26 cellular contexts compared by ENCODE assay signal in the genomic region with DNA sequence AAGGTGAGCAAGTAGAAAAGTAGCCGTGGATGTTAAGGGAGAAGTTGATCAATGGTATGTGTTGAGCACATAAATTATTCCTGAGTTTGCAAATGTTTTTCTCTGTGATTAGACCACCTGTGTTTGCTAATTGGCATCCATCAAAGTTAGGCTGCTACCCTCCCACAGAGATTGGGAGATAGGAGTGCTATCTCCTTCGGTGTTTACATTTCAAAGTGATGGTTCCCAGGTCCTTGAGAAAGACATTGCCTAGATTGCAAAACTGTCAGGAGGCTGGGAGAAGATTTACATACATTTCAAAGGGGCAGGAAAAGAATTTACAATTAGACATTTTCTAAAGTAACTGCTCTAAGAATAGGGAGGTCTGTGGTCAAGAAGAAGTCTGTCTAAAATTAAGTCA. TPM values are rescaled to one million over a fixed set of nuclear protein-coding genes. Genes with fewer than 3 reads are reported as not detected.
DNase-seq lines count a peak whose midpoint lies in the region; ATAC-seq, FAIRE-seq and TF ChIP-seq lines count a peak whose summit lies in the region.
"Had no signal": no experiment of that assay in that cellular context is flagged by ENCODE, and none has a peak within 500 bp of the region (broad histone marks: within the 10 kb centered on the region; RNA-seq: fewer than 3 reads in every experiment).

No MANE protein-coding gene starts in this region.

- no peaks in the 10 kb centered on the region for H3K79me2 ChIP-seq in H1 (ENCODE audit: control insufficient read depth in 1 of 2, insufficient read depth in 2 of 2, low read length in 2 of 2)

- H2BK20ac ChIP-seq in H1 (ENCODE audit: low read length), result no peak overlapping the region

- H4K5ac ChIP-seq in H1 (ENCODE audit: insufficient read length, low read depth, low read length), result no peak overlapping the region

- no peaks in the 10 kb centered on the region for H4K20me1 ChIP-seq in H1 (replicated peaks in 1 of 2; ENCODE audit: control insufficient read depth in 1 of 2, insufficient read depth in 2 of 2, low read length in 2 of 2)

- peak in 3 of 4 donors; percentile 27 to 50 (median 35) for ATAC-seq in right lobe of liver
- no peak for ATAC-seq in heart left ventricle
- ATAC-seq in right cardiac atrium, result no peak

- CTCF ChIA-PET in H1 (lab: Charles Lee; ENCODE audit: partially characterized antibody), result interaction anchor here (1.6 kb wide), 1 partner anchor 12 kb away, joined by 3 read pairs; no protein-coding TSS in a partner anchor

- H2BK5ac ChIP-seq in H1 (ENCODE audit: low read depth, low read length), result no peak overlapping the region

- DNase-seq in ELF-1 (ENCODE audit: low read depth, low spot score), result peak; percentile 67
- DNase-seq in NCI-H146 (lab: John Stamatoyannopoulos, UW), result peak; percentile 66
- DNase-seq in H1 (ENCODE audit: low read depth in 1 of 2, low spot score in 2 of 2), result no peak
- no peak for DNase-seq in right lobe of liver
- DNase-seq in heart left ventricle, result no peak
- DNase-seq in right cardiac atrium, result no peak
- DNase-seq in COLO668 (lab: John Stamatoyannopoulos, UW; ENCODE audit: unreplicated experiment), result no peak
- no peak for DNase-seq in Kasumi-1 (lab: John Stamatoyannopoulos, UW)
- DNase-seq: BE2C; Calu3; CD4-positive, CD25-positive, alpha-beta regulatory T cell; DMS53; EL; HFFc6; Karpas-422; NCI-H1105; NCI-H1694 treated with DMSO at 0.1 percent for 48 hours; NCI-H226; PC-9; SIG-M5 had no signal

- H3K4ac ChIP-seq in H1 (replicated peaks; ENCODE audit: insufficient read length, low read depth, low read length), result no peak overlapping the region

- H4K91ac ChIP-seq in H1 (replicated peaks; ENCODE audit: insufficient read length, low read length), result no peak overlapping the region

- POLR2A ChIA-PET in H1 (lab: Charles Lee; ENCODE audit: partially characterized antibody), result no interaction called here

- no peaks in the 10 kb centered on the region for H3K79me1 ChIP-seq in H1 (ENCODE audit: low read depth, low read length)

- H3K23me2 ChIP-seq in H1 (ENCODE audit: low read depth, low read length), result no peaks in the 10 kb centered on the region

- no peak for TF ChIP-seq EP300 in H1 (IDR thresholded peaks at IDR 0.05; ENCODE audit: borderline replicate concordance in 1 of 2, low read depth in 2 of 2, low read length in 2 of 2)

- H3K27me3 ChIP-seq in H1 (replicated peaks in 1 of 4; ENCODE audit: control insufficient read depth in 3 of 4, extremely low read depth in 1 of 4, insufficient read depth in 3 of 4, low read length in 3 of 4) (peaks cover 3 to 35% (median 23%) of the 10 kb centered on the region in 4 experiments; a peak in 6 of 7 replicates), right lobe of liver (no peaks in the 10 kb centered on the region), heart left ventricle (peaks cover 0 to 20% (median 0%) of the 10 kb centered on the region in 9 donors), right cardiac atrium (ENCODE audit: control insufficient read depth, insufficient read depth) (no peaks in the 10 kb centered on the region)
- H3K27me3 ChIP-seq: BE2C had no signal

- no peak overlapping the region for H3K23ac ChIP-seq in H1 (ENCODE audit: insufficient read length)

- no peaks in the 10 kb centered on the region for H3K9me3 ChIP-seq in H1 (ENCODE audit: insufficient read depth in 2 of 2, low read depth in 1 of 2, low read length in 1 of 2)
- H3K9me3 ChIP-seq in right lobe of liver, result no peaks in the 10 kb centered on the region
- H3K9me3 ChIP-seq in heart left ventricle, result no peaks in the 10 kb centered on the region
- H3K9me3 ChIP-seq in right cardiac atrium (ENCODE audit: control insufficient read depth, low read length), result no peaks in the 10 kb centered on the region
- H3K9me3 ChIP-seq: BE2C had no signal

- TF ChIP-seq POLR2A in H1 (IDR thresholded peaks at IDR 0.05; ENCODE audit: control extremely low read depth in 1 of 2, low read depth in 2 of 2, low read length in 2 of 2) (no peak), right lobe of liver (IDR thresholded peaks at IDR 0.05) (no peak), heart left ventricle (IDR thresholded peaks at IDR 0.05) (no peak)

- no peak for TF ChIP-seq RAD21 in H1 (IDR thresholded peaks at IDR 0.05 in 1 of 2, conservative IDR thresholded peaks at IDR 0.05 in 1 of 2; ENCODE audit: low read depth in 2 of 2, low read length in 2 of 2)

- H2AK5ac ChIP-seq in H1 (ENCODE audit: low read depth, low read length), result no peak overlapping the region

- H3K27ac ChIP-seq in H1 (ENCODE audit: low read depth, low read length) (no peak overlapping the region), right lobe of liver (peak overlapping the region in 1 of 3 donors; percentile 44), heart left ventricle (no peak overlapping the region), right cardiac atrium (ENCODE audit: low read length) (no peak overlapping the region)
- H3K27ac ChIP-seq: PC-9, RWPE1 had no signal

- WGBS in H1 (ENCODE audit: extremely low coverage in 1 of 2, insufficient coverage in 1 of 2, insufficient read length in 1 of 2, insufficient replicate concordance in 2 of 2, low coverage in 1 of 2, low lambda C conversion rate in 2 of 2, missing lambda C conversion rate in 1 of 2), 2 experiments, result 35% methylated on average over 2 of the region's 2 CpGs; no CpG with 5 or more reads in 1 of the 2 experiments
- WGBS in right lobe of liver (ENCODE audit: insufficient coverage, low coverage, low lambda C conversion rate, missing lambda C conversion rate), result 5% methylated on average over 2 of the region's 2 CpGs
- WGBS in heart left ventricle, 4 donors, result 11 to 12% (median 11%) methylated on average over 2 of the region's 2 CpGs
- 11% methylated on average over 2 of the region's 2 CpGs for WGBS in right cardiac atrium

- H3K4me1 ChIP-seq in H1 (replicated peaks in 1 of 4; ENCODE audit: control insufficient read depth in 3 of 4, insufficient read depth in 4 of 4, low read length in 3 of 4) (no peaks in the 10 kb centered on the region), right lobe of liver (peaks cover 0 to 12% (median 5%) of the 10 kb centered on the region in 4 donors), heart left ventricle (no peaks in the 10 kb centered on the region), right cardiac atrium (ENCODE audit: control insufficient read depth, insufficient read depth, low read length) (no peaks in the 10 kb centered on the region)
- H3K4me1 ChIP-seq: BE2C had no signal

- no peak overlapping the region for H3K56ac ChIP-seq in H1 (replicated peaks; ENCODE audit: insufficient read length, low read depth, low read length)

- no peak overlapping the region for H3K9ac ChIP-seq in H1 (replicated peaks in 1 of 4; ENCODE audit: extremely low read depth in 1 of 4, low read depth in 3 of 4, low read length in 3 of 4)

- no peak overlapping the region for H3K18ac ChIP-seq in H1 (ENCODE audit: extremely low read depth, low read length)

- no peak overlapping the region for H2BK12ac ChIP-seq in H1 (ENCODE audit: low read depth, low read length)

- H3K36me3 ChIP-seq in H1 (ENCODE audit: control insufficient read depth in 2 of 4, insufficient read depth in 4 of 4, low read length in 3 of 4) (no peaks in the 10 kb centered on the region), right lobe of liver (no peaks in the 10 kb centered on the region), heart left ventricle (no peaks in the 10 kb centered on the region)
- H3K36me3 ChIP-seq: BE2C had no signal

- H3K14ac ChIP-seq in H1 (ENCODE audit: insufficient read length), result no peak overlapping the region

- intact Hi-C loops in right lobe of liver (cut with DNase I), result no loop called here
- intact Hi-C loops in heart left ventricle (cut with DNase I), result no loop called here
- intact Hi-C loops in right cardiac atrium (cut with DNase I), result no loop called here

- H3K4me3 ChIP-seq in H1 (ENCODE audit: extremely low read depth in 1 of 4, insufficient read depth in 2 of 4, low read depth in 3 of 4, low read length in 4 of 4), result no peak overlapping the region
- H3K4me3 ChIP-seq in right lobe of liver, result no peak overlapping the region
- no peak overlapping the region for H3K4me3 ChIP-seq in heart left ventricle
- no peak overlapping the region for H3K4me3 ChIP-seq in right cardiac atrium (ENCODE audit: low read length)
- H3K4me3 ChIP-seq: PC-9 had no signal

- H3K4me2 ChIP-seq in H1 (ENCODE audit: insufficient read depth in 1 of 2, low read depth in 2 of 2, low read length in 2 of 2), result no peak overlapping the region; a peak in 1 of 4 replicates
- H3K4me2 ChIP-seq: PC-9 had no signal

- no peak overlapping the region for H2AFZ ChIP-seq in H1 (ENCODE audit: low read length)
- H2AFZ ChIP-seq: PC-9 had no signal

- H4K8ac ChIP-seq in H1 (ENCODE audit: extremely low read depth, insufficient read depth, low read length), result no peak overlapping the region

- no peak overlapping the region for H2BK15ac ChIP-seq in H1 (ENCODE audit: low read length)

- no peak overlapping the region for H2BK120ac ChIP-seq in H1 (replicated peaks; ENCODE audit: low read depth, low read length)

- FAIRE-seq in H1 (lab: Jason Lieb, UNC), result peak; percentile 87
- FAIRE-seq: A204.1, GM12892, GM18507, H54 had no signal

- TF ChIP-seq CTCF in H1 (IDR thresholded peaks at IDR 0.05; ENCODE audit: control extremely low read depth in 1 of 3, insufficient read depth in 1 of 3, low read depth in 1 of 3, low read length in 3 of 3), result no peak
- TF ChIP-seq CTCF in right lobe of liver (IDR thresholded peaks at IDR 0.05), result no peak
- no peak for TF ChIP-seq CTCF in heart left ventricle (IDR thresholded peaks at IDR 0.05)

TF ChIP-seq in H1, 55 proteins besides CTCF, POLR2A, EP300 and RAD21 (continues in another document):
- TF ChIP-seq SP1 (IDR thresholded peaks at IDR 0.05; ENCODE audit: low read depth, low read length) (0 out of 2 replicates have a peak, but pooled peaks have one; percentile 17), NANOG (IDR thresholded peaks at IDR 0.05; ENCODE audit: insufficient read depth, low read depth, low read length, poor library complexity, severe bottlenecking) (peak; percentile 70), TAF7 (optimal IDR thresholded peaks at IDR 0.05; ENCODE audit: borderline replicate concordance, low read depth, low read length) (no peak), TBP (IDR thresholded peaks at IDR 0.05; ENCODE audit: low read depth, low read length) (no peak), CEBPB (IDR thresholded peaks at IDR 0.05; ENCODE audit: low read depth, low read length) (peak; percentile 96)

RNA-seq across cellular contexts. Expression of gene CNTNAP4, which starts 54.3 kb away (rescaled TPM):
- total RNA-seq in H1 (2021; fragmentation: NEBNext Ultra II Directional; extraction: Animal tissue kit (Norgen Biotek cat#: 25700)), result not detected in 2 replicates
- polyA plus RNA-seq in H1 (2011; rRNA removed) (0.03 TPM in 1 of 2 replicates, not detected in the other), heart left ventricle (not detected), right cardiac atrium (0.02 TPM)
- 0.03 TPM for polyA plus RNA-seq in H1 (2011; cell fraction: cytosol; rRNA removed)
- 0.07 TPM for polyA plus RNA-seq in H1 (2011; cell fraction: nucleus; rRNA removed)
- not detected in 4 replicates for polyA plus RNA-seq in H1 (2012, experiment 1 of 2)
- polyA plus RNA-seq in H1 (2012, experiment 2 of 2), result not detected
- 0.04 TPM for polyA plus RNA-seq in H1 (2013, experiment 1 of 2)
- 0.04 TPM for polyA plus RNA-seq in H1 (2013, experiment 2 of 2)
- polyA minus RNA-seq in H1 (2011; rRNA and poly(A)+ RNA removed), result 0.03 and 0.07 TPM in 2 replicates
- polyA minus RNA-seq in H1 (2011; cell fraction: cytosol; rRNA and poly(A)+ RNA removed), result not detected
- polyA minus RNA-seq in H1 (2011; cell fraction: nucleus; rRNA and poly(A)+ RNA removed), result not detected
- total RNA-seq in right lobe of liver (not detected), heart left ventricle (not detected), right cardiac atrium (not detected)
- total RNA-seq: Calu3; CD4-positive, CD25-positive, alpha-beta regulatory T cell; HFFc6; PC-9 had no signal
- polyA plus RNA-seq: CD4-positive, CD25-positive, alpha-beta regulatory T cell; IgD-negative memory B cell had no signal

Comparison
In these comparisons a context has a peak if more than half of its experiments do, and no peak if none do; other contexts are left out.
1. DNase-seq: peak in ELF-1 (single experiment) and NCI-H146 (single experiment); none in H1 (0 of 2), right lobe of liver (0 of 3), heart left ventricle (0 of 5), right cardiac atrium (0 of 3), COLO668 (single experiment) and Kasumi-1 (0 of 2).
2. ATAC-seq: peak in right lobe of liver (3 of 4); none in heart left ventricle (0 of 4) and right cardiac atrium (0 of 2).